Comparison of ENCODE assay signal across 1 cellular context in genomic region chr4:107482546-107482945, GRCh38.
TF ChIP-seq lines count a peak whose summit lies in the region.

No MANE protein-coding gene starts in this region.

TF ChIP-seq in GM23338, 12 proteins besides CTCF, POLR2A, EP300 and RAD21 (continued from another document):
- TF ChIP-seq ZNF462 (CRISPR knock-in tag; IDR thresholded peaks at IDR 0.05) (no peak), ZNF331 (CRISPR knock-in tag; IDR thresholded peaks at IDR 0.05; ENCODE audit: low read depth) (no peak)
